In the genomic region with DNA sequence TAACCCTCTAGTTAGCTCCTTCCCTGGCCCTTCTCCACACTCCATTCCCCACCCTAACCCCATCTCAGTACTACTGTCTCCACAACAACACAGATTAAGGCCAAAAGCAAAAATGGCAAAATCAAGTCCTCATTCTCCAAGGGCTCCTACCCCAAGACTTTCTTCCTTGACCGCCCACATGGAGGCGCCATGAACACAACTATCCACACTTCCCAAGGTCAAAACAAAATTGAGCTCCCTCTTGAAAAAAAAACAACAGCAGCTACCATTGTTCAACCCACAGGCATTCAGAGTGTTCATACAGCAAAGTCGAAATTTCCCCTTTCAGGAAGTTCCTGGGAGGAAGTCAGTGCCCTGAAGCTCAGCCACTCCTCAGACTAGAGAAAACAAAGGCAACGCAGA, we compare ENCODE assay signal across 8 cellular contexts. TPM values are rescaled to one million over a fixed set of nuclear protein-coding genes. Genes with fewer than 3 reads are reported as not detected.
DNase-seq lines count a peak whose midpoint lies in the region; ATAC-seq, FAIRE-seq and TF ChIP-seq lines count a peak whose summit lies in the region.

No MANE protein-coding gene starts in this region.

- FAIRE-seq in D721Med (lab: Jason Lieb, UNC) (no peak), HepG2 (lab: Jason Lieb, UNC) (peak; percentile 67)

- ATAC-seq in HepG2 (peak; percentile 85), HG02973 (IDR thresholded peaks at IDR 0.05; ENCODE audit: unreplicated experiment) (no peak)

- H3K9me3 ChIP-seq in WERI-Rb-1 (ENCODE audit: severe bottlenecking) = no peaks in the 10 kb centered on the region
- no peaks in the 10 kb centered on the region for H3K9me3 ChIP-seq in HepG2 (ENCODE audit: low read length)

- no peak overlapping the region for H3K9ac ChIP-seq in HepG2 (ENCODE audit: insufficient read depth, low read depth, low read length)

- no peak for TF ChIP-seq POLR2A in HepG2 (IDR thresholded peaks at IDR 0.05; ENCODE audit: insufficient read depth in 1 of 2, low read depth in 2 of 2, low read length in 2 of 2)

- peak overlapping the region; percentile 10; the same call in 1 of the 2 replicates for H3K4me3 ChIP-seq in Jurkat, Clone E6-1 (ENCODE audit: low read length)
- H3K4me3 ChIP-seq in WERI-Rb-1 (ENCODE audit: low read depth, low read length) (no peak overlapping the region), HepG2 (replicated peaks in 1 of 3; ENCODE audit: insufficient read depth in 1 of 3, low read depth in 2 of 3, low read length in 3 of 3) (no peak overlapping the region)

- TF ChIP-seq CTCF in D721Med (IDR thresholded peaks at IDR 0.05; ENCODE audit: insufficient read depth, missing control alignments) (peak; percentile 16), WERI-Rb-1 (IDR thresholded peaks at IDR 0.05; ENCODE audit: low read depth, low read length) (peak; percentile 25; the same call in 1 of the 2 replicates), HepG2 (CRISPR knock-in tag; IDR thresholded peaks at IDR 0.05) (peak; percentile 76)

- 0 out of 2 replicates have a peak overlapping the region, but pooled peaks have one; percentile 4 for H3K4me2 ChIP-seq in HepG2 (ENCODE audit: low read depth, low read length)

- peak; percentile 75 for TF ChIP-seq RAD21 in HepG2 (CRISPR knock-in tag; IDR thresholded peaks at IDR 0.05)

- in situ Hi-C loops in HepG2 (cut with HindIII; ENCODE audit: extremely low pct_ligation_motif_present, low pct_unique_long_range_greater_than_20kb) = no loop called here

- H3K79me2 ChIP-seq in HepG2 (ENCODE audit: insufficient read depth, low read length) = peaks cover 3% of the 10 kb centered on the region

- no TSS peak for BruUV-seq in HepG2 (replicated peaks; lab: Mats Ljungman, UMichigan)

- TF ChIP-seq EP300 in HepG2 (IDR thresholded peaks at IDR 0.05; ENCODE audit: low read depth in 2 of 2, low read length in 2 of 2) = no peak; a peak in 1 of 4 replicates
- TF ChIP-seq EP300 in HepG2 (CRISPR knock-in tag; IDR thresholded peaks at IDR 0.05; ENCODE audit: borderline replicate concordance) = no peak

- DNase-seq in D721Med (ENCODE audit: insufficient read length, low spot score) (no peak), WERI-Rb-1 (peak; percentile 15), HepG2 (ENCODE audit: low spot score) (peak; percentile 79), NCI-H128 (lab: John Stamatoyannopoulos, UW; ENCODE audit: unreplicated experiment) (no peak)
- DNase-seq in Jurkat, Clone E6-1 (ENCODE audit: low read depth, low spot score) = peak; percentile 58
- peak; percentile 14 to 21 for DNase-seq in stimulated activated CD8-positive, alpha-beta memory T cell treated with anti-CD3 and anti-CD28 coated beads, Interleukin-15, amount 100 ng/mL, for 48 hours (ENCODE audit: low read depth in 2 of 2)

- H3K27ac ChIP-seq in WERI-Rb-1 (no peak overlapping the region), cingulate gyrus (ENCODE audit: low read depth, low read length) (peak overlapping the region; percentile 43), HepG2 (ENCODE audit: extremely low read length, insufficient read depth, low read length) (peak overlapping the region; percentile 19)

- CTCF ChIA-PET in HepG2 (lab: Yijun Ruan, JAX; ENCODE audit: low intra/inter-chr PET ratio, low total read pairs) = interaction anchor here (0.7 to 2.8 kb wide), 3 partner anchors 58 to 235 kb away, joined by 3 to 20 read pairs (median 6); no protein-coding TSS in a partner anchor

- POLR2A ChIA-PET in HepG2 (lab: Yijun Ruan, JAX) = interaction anchor here (0.6 to 1.3 kb wide), 4 partner anchors 9 to 55 kb away, joined by 3 to 6 read pairs (median 4); no protein-coding TSS in a partner anchor

- H3K36me3 ChIP-seq in WERI-Rb-1 (no peaks in the 10 kb centered on the region), HepG2 (replicated peaks in 1 of 2; ENCODE audit: control insufficient read depth in 1 of 2, insufficient read depth in 2 of 2, low read length in 2 of 2) (no peaks in the 10 kb centered on the region)

- 41% methylated on average over 4 of the region's 4 CpGs for whole genome bisulfite sequencing in HepG2 (ENCODE audit: low lambda C conversion rate)

- intact Hi-C loops in HepG2 (cut with micrococcal nuclease; ENCODE audit: unreplicated experiment) = loop anchor here (1.0 to 2.0 kb wide), 3 partner anchors 58 to 258 kb away; no protein-coding TSS in a partner anchor

- peaks cover 32% of the 10 kb centered on the region for H3K4me1 ChIP-seq in HepG2 (ENCODE audit: insufficient read depth, low read length)

- H3K27me3 ChIP-seq in WERI-Rb-1 (ENCODE audit: insufficient read depth, low read depth, severe bottlenecking) (no peaks in the 10 kb centered on the region), HepG2 (ENCODE audit: control insufficient read depth in 1 of 2, insufficient read depth in 2 of 2, low read length in 2 of 2) (no peaks in the 10 kb centered on the region)

- no peak overlapping the region for H2AFZ ChIP-seq in HepG2 (ENCODE audit: low read length)

- no peaks in the 10 kb centered on the region for H4K20me1 ChIP-seq in HepG2 (ENCODE audit: insufficient read depth, low read length)

TF ChIP-seq in HepG2, 621 proteins besides CTCF, POLR2A, EP300 and RAD21 (continues in another document):
- no peak for TF ChIP-seq CREM (IDR thresholded peaks at IDR 0.05)
- no peak for TF ChIP-seq CREM (CRISPR knock-in tag; IDR thresholded peaks at IDR 0.05)
- TF ChIP-seq, protein P1, sequence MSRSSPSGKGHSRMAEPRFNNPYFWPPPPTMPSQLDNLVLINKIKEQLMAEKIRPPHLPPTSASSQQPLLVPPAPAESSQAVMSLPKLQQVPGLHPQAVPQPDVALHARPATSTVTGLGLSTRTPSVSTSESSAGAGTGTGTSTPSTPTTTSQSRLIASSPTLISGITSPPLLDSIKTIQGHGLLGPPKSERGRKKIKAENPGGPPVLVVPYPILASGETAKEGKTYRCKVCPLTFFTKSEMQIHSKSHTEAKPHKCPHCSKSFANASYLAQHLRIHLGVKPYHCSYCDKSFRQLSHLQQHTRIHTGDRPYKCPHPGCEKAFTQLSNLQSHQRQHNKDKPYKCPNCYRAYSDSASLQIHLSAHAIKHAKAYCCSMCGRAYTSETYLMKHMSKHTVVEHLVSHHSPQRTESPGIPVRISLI (CRISPR knock-in tag; IDR thresholded peaks at IDR 0.05; ENCODE audit: borderline replicate concordance) = peak; percentile 94
- TF ChIP-seq TEAD3 (CRISPR knock-in tag; optimal IDR thresholded peaks at IDR 0.05; ENCODE audit: borderline replicate concordance) = peak; percentile 21
- TF ChIP-seq THAP11 (CRISPR knock-in tag; IDR thresholded peaks at IDR 0.05) = 0 out of 2 replicates have a peak, but pooled peaks have one; percentile 23
- TF ChIP-seq, protein P2, sequence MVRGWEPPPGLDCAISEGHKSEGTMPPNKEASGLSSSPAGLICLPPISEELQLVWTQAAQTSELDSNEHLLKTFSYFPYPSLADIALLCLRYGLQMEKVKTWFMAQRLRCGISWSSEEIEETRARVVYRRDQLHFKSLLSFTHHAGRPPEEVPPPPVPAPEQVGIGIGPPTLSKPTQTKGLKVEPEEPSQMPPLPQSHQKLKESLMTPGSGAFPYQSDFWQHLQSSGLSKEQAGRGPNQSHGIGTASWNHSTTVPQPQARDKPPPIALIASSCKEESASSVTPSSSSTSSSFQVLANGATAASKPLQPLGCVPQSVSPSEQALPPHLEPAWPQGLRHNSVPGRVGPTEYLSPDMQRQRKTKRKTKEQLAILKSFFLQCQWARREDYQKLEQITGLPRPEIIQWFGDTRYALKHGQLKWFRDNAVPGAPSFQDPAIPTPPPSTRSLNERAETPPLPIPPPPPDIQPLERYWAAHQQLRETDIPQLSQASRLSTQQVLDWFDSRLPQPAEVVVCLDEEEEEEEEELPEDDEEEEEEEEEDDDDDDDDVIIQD (CRISPR knock-in tag; IDR thresholded peaks at IDR 0.05; ENCODE audit: low read depth) = peak; percentile 38; the same call in 1 of the 2 replicates
- no peak for TF ChIP-seq SOX6 (IDR thresholded peaks at IDR 0.05)
- peak; percentile 84 for TF ChIP-seq SOX6 (CRISPR knock-in tag; IDR thresholded peaks at IDR 0.05)
- no peak for TF ChIP-seq REL (CRISPR knock-in tag; conservative IDR thresholded peaks at IDR 0.05)
- TF ChIP-seq ZNF232 (CRISPR knock-in tag; IDR thresholded peaks at IDR 0.05; ENCODE audit: borderline replicate concordance) = no peak
- no peak for TF ChIP-seq RBM39 (IDR thresholded peaks at IDR 0.05; ENCODE audit: low read depth, low read length, poor library complexity, severe bottlenecking)
- TF ChIP-seq SAP130 (CRISPR knock-in tag; IDR thresholded peaks at IDR 0.05; ENCODE audit: low read depth) = peak; percentile 41; the same call in 1 of the 2 replicates
- TF ChIP-seq ELF1 (CRISPR knock-in tag; IDR thresholded peaks at IDR 0.05) = peak; percentile 54
- peak; percentile 33; the same call in 1 of the 2 replicates for TF ChIP-seq ESRRA (CRISPR knock-in tag; IDR thresholded peaks at IDR 0.05; ENCODE audit: low read depth)

RNA-seq across cellular contexts. Expression of gene GNAQ, which starts 54.4 kb away (rescaled TPM):
- 39.3 TPM for polyA plus RNA-seq in Jurkat, Clone E6-1 (2012; ENCODE audit: insufficient read depth, insufficient read length)
- 17.7 and 21.1 TPM in 2 replicates for total RNA-seq in HepG2 (2016; rRNA removed; fragmentation: Illumina TruSeq; extraction: Trizol)
- total RNA-seq in HepG2 (2016; cell fraction: cytosol; rRNA removed; fragmentation: Illumina TruSeq; extraction: Trizol; ENCODE audit: low read depth) = 3.9 TPM in 2 replicates
- total RNA-seq in HepG2 (2016; cell fraction: insoluble cytoplasmic fraction; rRNA removed; fragmentation: Illumina TruSeq; extraction: Trizol) = 16.0 and 22.9 TPM in 2 replicates
- total RNA-seq in HepG2 (2016; cell fraction: membrane; rRNA removed; fragmentation: Illumina TruSeq; extraction: Trizol) = 9.6 and 12.7 TPM in 2 replicates
- 15.9 and 16.4 TPM in 2 replicates for total RNA-seq in HepG2 (2016; cell fraction: nucleus; rRNA removed; fragmentation: Illumina TruSeq; extraction: Trizol)
- polyA plus RNA-seq in HepG2 (2011; rRNA removed) = 12.1 and 16.5 TPM in 2 replicates
- polyA plus RNA-seq in HepG2 (2011; cell fraction: cytosol; rRNA removed) = 6.6 and 12.2 TPM in 2 replicates
- 11.5 and 15.2 TPM in 2 replicates for polyA plus RNA-seq in HepG2 (2011; cell fraction: nucleus; rRNA removed)
- polyA plus RNA-seq in HepG2 (2012) = 13.3 and 16.7 TPM in 2 replicates
- polyA plus RNA-seq in HepG2 (2016; cell fraction: cytosol; fragmentation: Illumina TruSeq; extraction: Trizol; ENCODE audit: low read depth) = 0.83 and 1.0 TPM in 2 replicates
- 19.8 and 20.8 TPM in 2 replicates for polyA plus RNA-seq in HepG2 (2016; cell fraction: insoluble cytoplasmic fraction; fragmentation: Illumina TruSeq; extraction: Trizol; ENCODE audit: low read depth)
- polyA plus RNA-seq in HepG2 (2016; cell fraction: membrane; fragmentation: Illumina TruSeq; extraction: Trizol; ENCODE audit: low read depth) = 6.1 and 6.3 TPM in 2 replicates
- 13.6 and 15.9 TPM in 2 replicates for polyA plus RNA-seq in HepG2 (2016; cell fraction: nucleus; fragmentation: Illumina TruSeq; extraction: Trizol; ENCODE audit: insufficient read depth, low read depth)
- 9.6 and 14.4 TPM in 2 replicates for polyA minus RNA-seq in HepG2 (2011; rRNA and poly(A)+ RNA removed; ENCODE audit: low replicate concordance)
- polyA minus RNA-seq in HepG2 (2011; cell fraction: cytosol; rRNA and poly(A)+ RNA removed) = 18.0 and 30.7 TPM in 2 replicates
- 19.4 and 24.0 TPM in 2 replicates for polyA minus RNA-seq in HepG2 (2011; cell fraction: nucleus; rRNA and poly(A)+ RNA removed)

Comparison
In these comparisons a context has a peak if more than half of its experiments do, and no peak if none do; other contexts are left out.
1. DNase-seq: peak in Jurkat, Clone E6-1 (single experiment), WERI-Rb-1 (single experiment), HepG2 (single experiment) and stimulated activated CD8-positive, alpha-beta memory T cell treated with anti-CD3 and anti-CD28 coated beads, Interleukin-15, amount 100 ng/mL, for 48 hours (2 of 2); none in D721Med (single experiment) and NCI-H128 (single experiment).
2. CTCF ChIP-seq: peak in every context shown above with its lines; median percentile 76 in HepG2; 25 in WERI-Rb-1; 16 in D721Med.